In genomic region chr20:36045373-36045714, GRCh38 we compare ENCODE assay signal across 16 cellular contexts.
DNase-seq lines count a peak whose midpoint lies in the region; ATAC-seq and TF ChIP-seq lines count a peak whose summit lies in the region.
"Had no signal": no experiment of that assay in that cellular context is flagged by ENCODE, and none has a peak within 500 bp of the region (broad histone marks: within the 10 kb centered on the region; RNA-seq: fewer than 3 reads in every experiment).

No MANE protein-coding gene starts in this region.

- H3K27me3 Mint-ChIP-seq in type B pancreatic cell: no peaks in the 10 kb centered on the region
- H3K27me3 Mint-ChIP-seq: CD4-positive, CD25-positive, alpha-beta regulatory T cell had no signal

- H3K4me3 Mint-ChIP-seq in type B pancreatic cell: peak overlapping the region; percentile 52

- no peaks in the 10 kb centered on the region for H3K36me3 ChIP-seq in cardiac muscle cell

- H3K27ac ChIP-seq in cardiac muscle cell: peak overlapping the region; percentile 78
- peak overlapping the region; percentile 19 for H3K27ac ChIP-seq in RWPE1
- H3K27ac ChIP-seq: SJSA1 had no signal

- H3K36me3 Mint-ChIP-seq in type B pancreatic cell: peaks cover 49% of the 10 kb centered on the region

- H3K27ac Mint-ChIP-seq in type B pancreatic cell: peak overlapping the region; percentile 81

- DNase-seq in cardiac muscle cell (ENCODE audit: low read depth in 1 of 2, low spot score in 1 of 2) (no peak), left cardiac atrium (no peak), RWPE1 (ENCODE audit: low spot score) (no peak), type B pancreatic cell (ENCODE audit: extremely low spot score, unreplicated experiment) (no peak), AG20443 (ENCODE audit: low spot score) (no peak), NAMALWA (ENCODE audit: low spot score) (no peak), NCI-H2196 (lab: John Stamatoyannopoulos, UW; ENCODE audit: unreplicated experiment) (no peak)
- DNase-seq: Calu3; CD4-positive, CD25-positive, alpha-beta regulatory T cell; DMS79 treated with DMSO at 0.1 percent for 48 hours; GDM1; Karpas-422; NCI-H2029 treated with DMSO at 0.1 percent for 48 hours; NCI-H510A treated with DMSO at 0.1 percent for 48 hours had no signal

- H3K4me3 ChIP-seq in cardiac muscle cell: no peak overlapping the region
- H3K4me3 ChIP-seq: SJSA1 had no signal

- POLR2A ChIA-PET in RWPE1 (lab: Yijun Ruan, JAX; ENCODE audit: low non-redundant PET): interaction anchor here (0.6 kb wide), 1 partner anchor 70 kb away, joined by 4 read pairs; no protein-coding TSS in a partner anchor

- peaks cover 7% of the 10 kb centered on the region for H3K9me3 Mint-ChIP-seq in type B pancreatic cell

- peaks cover 27% of the 10 kb centered on the region for H3K4me1 Mint-ChIP-seq in type B pancreatic cell (ENCODE audit: unreplicated experiment)

- H3K27me3 ChIP-seq in cardiac muscle cell: no peaks in the 10 kb centered on the region
- H3K27me3 ChIP-seq: SJSA1 had no signal

- H3K4me1 ChIP-seq in cardiac muscle cell (ENCODE audit: low read depth): peaks cover 18% of the 10 kb centered on the region

- TF ChIP-seq CTCF in cardiac muscle cell (IDR thresholded peaks at IDR 0.05; ENCODE audit: low read depth, low read length) (no peak), RWPE1 (conservative IDR thresholded peaks at IDR 0.05; ENCODE audit: low read depth) (no peak), type B pancreatic cell (conservative IDR thresholded peaks at IDR 0.05) (no peak)

- CTCF ChIA-PET in RWPE1 (lab: Yijun Ruan, JAX): no interaction called here

- no peaks in the 10 kb centered on the region for H3K9me3 ChIP-seq in cardiac muscle cell (ENCODE audit: low read depth)
- H3K9me3 ChIP-seq: SJSA1 had no signal

- intact Hi-C loops in left cardiac atrium (cut with DNase I): no loop called here

- ATAC-seq in left cardiac atrium (no peak), esophagus mucosa (peak; percentile 47)
